In genomic region chr15:76904461-76905012, GRCh38 we compare ENCODE assay signal across 8 cellular contexts. TPM values are rescaled to one million over a fixed set of nuclear protein-coding genes. Genes with fewer than 3 reads are reported as not detected.
A peak's percentile ranks its signal among the peaks of the same experiment; 100 is the strongest.
DNase-seq lines count a peak whose midpoint lies in the region; ATAC-seq lines count a peak whose summit lies in the region.

No MANE protein-coding gene starts in this region.

- H3K4ac ChIP-seq in trophoblast cell (ENCODE audit: low read depth, low read length), result peak overlapping the region; percentile 25

- no CpG with 5 or more reads among the region's 29 CpGs for WGBS in trophoblast cell (ENCODE audit: extremely low coverage, insufficient coverage, insufficient read length)

- peak overlapping the region; percentile 75 for H3K9ac ChIP-seq in trophoblast cell (ENCODE audit: low read length)

- H3K79me2 ChIP-seq in trophoblast cell (ENCODE audit: control insufficient read depth, insufficient read depth, low read length, poor library complexity), result peaks cover 4% of the 10 kb centered on the region

- H4K12ac ChIP-seq in trophoblast cell (ENCODE audit: low read depth, low read length), result no peak overlapping the region

- DNase-seq in GM04504 (ENCODE audit: low read depth) (peak; percentile 1), HAP-1 (ENCODE audit: low spot score in 2 of 2) (peak; percentile 58 to 64), NCI-H2227 treated with DMSO at 0.1 percent for 48 hours (lab: John Stamatoyannopoulos, UW) (peak; percentile 23), left cardiac atrium (no peak), trophoblast cell (peak; percentile 35 to 59)
- peak; percentile 65 for DNase-seq in activated naive CD8-positive, alpha-beta T cell treated with anti-CD3 and anti-CD28 coated beads, Interleukin-2, amount 50 U/mL, for 24 hours

- H3K9me3 Mint-ChIP-seq in activated naive CD8-positive, alpha-beta T cell treated with anti-CD3 and anti-CD28 coated beads, Interleukin-2, amount 50 U/mL, for 24 hours, result no peaks in the 10 kb centered on the region

- intact Hi-C loops in left cardiac atrium (cut with DNase I), result no loop called here

- peak overlapping the region; percentile 40 for H4K91ac ChIP-seq in trophoblast cell (ENCODE audit: low read depth, low read length)

- H3K36me3 Mint-ChIP-seq in activated naive CD8-positive, alpha-beta T cell treated with anti-CD3 and anti-CD28 coated beads, Interleukin-2, amount 50 U/mL, for 24 hours (ENCODE audit: low read depth), result peaks cover 3% of the 10 kb centered on the region

- ATAC-seq in activated naive CD8-positive, alpha-beta T cell treated with anti-CD3 and anti-CD28 coated beads, Interleukin-2, amount 50 U/mL, for 24 hours, result no peak
- peak; percentile 38 to 51 for ATAC-seq in left cardiac atrium
- no peak for ATAC-seq in HG03521 (IDR thresholded peaks at IDR 0.05; ENCODE audit: unreplicated experiment)
- no peak for ATAC-seq in HG03571 (IDR thresholded peaks at IDR 0.05; ENCODE audit: unreplicated experiment)

- no peak overlapping the region for H3K23ac ChIP-seq in trophoblast cell (ENCODE audit: low read length)

- peaks cover 27% of the 10 kb centered on the region for H3K4me1 ChIP-seq in HAP-1
- peaks cover 2 to 6% of the 10 kb centered on the region in 2 experiments for H3K4me1 ChIP-seq in trophoblast cell (ENCODE audit: control insufficient read depth in 1 of 2, insufficient read depth in 2 of 2, low read length in 2 of 2)

- H3K36me3 ChIP-seq in HAP-1 (replicated peaks) (peaks cover 3% of the 10 kb centered on the region; the same call in 1 of the 2 replicates), trophoblast cell (ENCODE audit: control insufficient read depth in 1 of 2, insufficient read depth in 2 of 2, low read length in 2 of 2) (no peaks in the 10 kb centered on the region)

- H3K27me3 ChIP-seq in HAP-1 (ENCODE audit: low read depth) (no peaks in the 10 kb centered on the region), trophoblast cell (ENCODE audit: insufficient read depth, low read length) (no peaks in the 10 kb centered on the region)

- peak overlapping the region; percentile 90 for H3K4me2 ChIP-seq in trophoblast cell (ENCODE audit: low read length)

- H2BK120ac ChIP-seq in trophoblast cell (ENCODE audit: insufficient read depth, low read length, poor library complexity), result peak overlapping the region; percentile 54

- peak overlapping the region; percentile 53 for H2BK5ac ChIP-seq in trophoblast cell (ENCODE audit: low read depth, low read length, poor library complexity)

- H4K8ac ChIP-seq in trophoblast cell (ENCODE audit: low read depth, low read length), result peak overlapping the region; percentile 52

- peaks cover 35% of the 10 kb centered on the region for H3K4me1 Mint-ChIP-seq in activated naive CD8-positive, alpha-beta T cell treated with anti-CD3 and anti-CD28 coated beads, Interleukin-2, amount 50 U/mL, for 24 hours

- H3K4me3 ChIP-seq in HAP-1, result peak overlapping the region; percentile 88
- H3K4me3 ChIP-seq in trophoblast cell (ENCODE audit: low read depth, low read length), result peak overlapping the region; percentile 88

- in situ Hi-C loops in HAP-1 (cut with MboI; ENCODE audit: low sequenced_read_pairs), result no loop called here

- no peak overlapping the region for H2AK5ac ChIP-seq in trophoblast cell (ENCODE audit: low read length)

- peak overlapping the region; percentile 89 for H3K4me3 Mint-ChIP-seq in activated naive CD8-positive, alpha-beta T cell treated with anti-CD3 and anti-CD28 coated beads, Interleukin-2, amount 50 U/mL, for 24 hours

- H2AFZ ChIP-seq in trophoblast cell (ENCODE audit: insufficient read depth, low read length, poor library complexity), result peak overlapping the region; percentile 21

- H3K27ac ChIP-seq in trophoblast cell (ENCODE audit: low read depth, low read length), result peak overlapping the region; percentile 28

- peak overlapping the region; percentile 52 for H3K18ac ChIP-seq in trophoblast cell (ENCODE audit: low read length)

- H2BK12ac ChIP-seq in trophoblast cell (ENCODE audit: low read length), result no peak overlapping the region

- peak overlapping the region; percentile 88 for H3K27ac Mint-ChIP-seq in activated naive CD8-positive, alpha-beta T cell treated with anti-CD3 and anti-CD28 coated beads, Interleukin-2, amount 50 U/mL, for 24 hours

- H3K9me3 ChIP-seq in HAP-1 (peaks cover 3% of the 10 kb centered on the region; the same call in 1 of the 2 replicates), trophoblast cell (ENCODE audit: insufficient read depth, low read depth, low read length) (no peaks in the 10 kb centered on the region)

- H3K27me3 Mint-ChIP-seq in activated naive CD8-positive, alpha-beta T cell treated with anti-CD3 and anti-CD28 coated beads, Interleukin-2, amount 50 U/mL, for 24 hours, result no peaks in the 10 kb centered on the region

- peaks cover 7% of the 10 kb centered on the region for H3K79me1 ChIP-seq in trophoblast cell (ENCODE audit: low read length)

- H3K14ac ChIP-seq in trophoblast cell (ENCODE audit: low read length), result peak overlapping the region; percentile 32

RNA-seq across cellular contexts. Expression of gene SCAPER, which starts 0.6 kb away (rescaled TPM):
- total RNA-seq in left cardiac atrium, result 10 to 100 TPM; 28.9 to 30.1 TPM
- polyA plus RNA-seq in trophoblast cell (2013), result 5.5 and 5.9 TPM in 2 replicates

RNA-seq across cellular contexts. Expression of gene RCN2, which starts 27.0 kb away (rescaled TPM):
- total RNA-seq in left cardiac atrium, result 10 to 100 TPM; 20.9 to 26.7 TPM
- polyA plus RNA-seq in trophoblast cell (2013), result 98.8 and 106 TPM in 2 replicates

Comparison
In these comparisons a context has a peak if more than half of its experiments do, and no peak if none do; other contexts are left out.
1. ATAC-seq: peak in left cardiac atrium (2 of 2); none in activated naive CD8-positive, alpha-beta T cell treated with anti-CD3 and anti-CD28 coated beads, Interleukin-2, amount 50 U/mL, for 24 hours (single experiment), HG03521 (single experiment) and HG03571 (single experiment).